ENCODE assay signal across 21 cellular contexts in the genomic region with DNA sequence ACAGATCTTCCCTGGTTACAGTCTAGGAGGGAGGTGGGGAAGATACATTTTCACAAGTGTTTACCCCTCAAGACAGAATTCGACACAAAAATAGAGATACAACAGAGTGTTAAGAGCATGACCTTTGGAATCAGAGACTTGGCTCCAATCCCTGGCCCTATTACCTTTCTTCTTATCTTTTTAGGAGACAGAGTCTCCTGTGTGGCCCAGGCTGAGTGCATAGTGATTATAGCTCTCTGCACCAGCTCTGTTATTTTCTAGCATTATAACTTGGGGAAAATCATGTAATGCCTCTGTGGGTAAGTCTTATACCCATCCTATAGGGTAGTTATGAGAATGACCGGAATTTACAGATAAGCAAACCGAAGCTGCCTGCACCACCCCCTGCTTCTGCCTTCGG. TPM values are rescaled to one million over a fixed set of nuclear protein-coding genes. Genes with fewer than 3 reads are reported as not detected.
DNase-seq lines count a peak whose midpoint lies in the region; ATAC-seq, FAIRE-seq and TF ChIP-seq lines count a peak whose summit lies in the region.
"Had no signal": no experiment of that assay in that cellular context is flagged by ENCODE, and none has a peak within 500 bp of the region (broad histone marks: within the 10 kb centered on the region; RNA-seq: fewer than 3 reads in every experiment).

No MANE protein-coding gene starts in this region.

- no peaks in the 10 kb centered on the region for H3K9me3 Mint-ChIP-seq in activated CD8-positive, alpha-beta memory T cell treated with anti-CD3 and anti-CD28 coated beads, Interleukin-2, amount 10 ng/mL, durations not matched to agents 7 days and 5 days (ENCODE audit: low read depth)
- H3K9me3 Mint-ChIP-seq in CD4-positive, CD25-positive, alpha-beta regulatory T cell = no peaks in the 10 kb centered on the region

- POLR2A ChIA-PET in HepG2 (lab: Yijun Ruan, JAX) = no interaction called here

- TF ChIP-seq RAD21 in HepG2 (CRISPR knock-in tag; IDR thresholded peaks at IDR 0.05) = no peak

- H3K4me2 ChIP-seq in HepG2 (ENCODE audit: low read depth, low read length) = no peak overlapping the region
- H3K4me2 ChIP-seq: PC-9 had no signal

- H3K27ac ChIP-seq in CD4-positive, CD25-positive, alpha-beta regulatory T cell (ENCODE audit: insufficient read depth, low read length, poor library complexity, severe bottlenecking) = no peak overlapping the region
- H3K27ac ChIP-seq in lung (ENCODE audit: low read depth in 1 of 2, low read length in 1 of 2) (no peak overlapping the region), HepG2 (ENCODE audit: extremely low read length, insufficient read depth, low read length) (no peak overlapping the region), spleen (no peak overlapping the region), sigmoid colon (no peak overlapping the region)
- H3K27ac ChIP-seq: PC-9 had no signal

- no TSS peak for BruUV-seq in HepG2 (replicated peaks; lab: Mats Ljungman, UMichigan)

- H3K4me3 Mint-ChIP-seq in activated CD8-positive, alpha-beta memory T cell treated with anti-CD3 and anti-CD28 coated beads, Interleukin-2, amount 10 ng/mL, durations not matched to agents 7 days and 5 days = no peak overlapping the region
- peak overlapping the region in 2 of 4 donors; percentile 7 to 8 for H3K4me3 Mint-ChIP-seq in CD4-positive, CD25-positive, alpha-beta regulatory T cell

- H3K27ac Mint-ChIP-seq in activated CD8-positive, alpha-beta memory T cell treated with anti-CD3 and anti-CD28 coated beads, Interleukin-2, amount 10 ng/mL, durations not matched to agents 7 days and 5 days = no peak overlapping the region
- peak overlapping the region; percentile 9 to 87 (median 77) for H3K27ac Mint-ChIP-seq in CD4-positive, CD25-positive, alpha-beta regulatory T cell

- no peak for FAIRE-seq in HepG2 (lab: Jason Lieb, UNC)
- FAIRE-seq: H54 had no signal

- peaks cover 33% of the 10 kb centered on the region for H3K36me3 Mint-ChIP-seq in activated CD8-positive, alpha-beta memory T cell treated with anti-CD3 and anti-CD28 coated beads, Interleukin-2, amount 10 ng/mL, durations not matched to agents 7 days and 5 days
- H3K36me3 Mint-ChIP-seq in CD4-positive, CD25-positive, alpha-beta regulatory T cell = peaks cover 51% of the 10 kb centered on the region

- DNase-seq in activated CD8-positive, alpha-beta memory T cell treated with anti-CD3 and anti-CD28 coated beads, Interleukin-2, amount 10 ng/mL, durations not matched to agents 7 days and 5 days = peak; percentile 23
- no peak for DNase-seq in activated CD8-positive, alpha-beta memory T cell treated with anti-CD3 and anti-CD28 coated beads, Interleukin-2, amount 50 U/mL, for 48 hours
- DNase-seq in CD4-positive, CD25-positive, alpha-beta regulatory T cell = no peak
- DNase-seq in NCI-H2227 treated with DMSO at 0.1 percent for 48 hours (lab: John Stamatoyannopoulos, UW) (peak; percentile 89), lung (ENCODE audit: low spot score) (peak; percentile 4), HepG2 (ENCODE audit: low spot score) (no peak), spleen (no peak), sigmoid colon (no peak)
- DNase-seq: 8988T, C1 segment of cervical spinal cord, DMS79, MG63, NCI-H1417 treated with DMSO at 0.1 percent for 48 hours, NCI-H187, NCI-H2107, NCI-H510A, NCI-H748 treated with DMSO at 0.1 percent for 48 hours, PC-9, RPMI8226, SHP77 treated with DMSO at 0.1 percent for 48 hours had no signal

- H2AFZ ChIP-seq in HepG2 (ENCODE audit: low read length) = no peak overlapping the region
- H2AFZ ChIP-seq: PC-9 had no signal

- CTCF ChIA-PET in activated CD8-positive, alpha-beta memory T cell treated with anti-CD3 and anti-CD28 coated beads, Interleukin-2, amount 10 ng/mL, durations not matched to agents 7 days and 5 days (lab: Charles Lee) = interaction anchor here (0.9 to 3.1 kb wide), 2 partner anchors 10 to 29 kb away, joined by 4 to 15 read pairs; a partner anchor contains a TSS
- CTCF ChIA-PET in HepG2 (lab: Yijun Ruan, JAX; ENCODE audit: low intra/inter-chr PET ratio, low total read pairs) = no interaction called here

- no peaks in the 10 kb centered on the region for H4K20me1 ChIP-seq in HepG2 (ENCODE audit: insufficient read depth, low read length)

- H3K27me3 ChIP-seq in CD4-positive, CD25-positive, alpha-beta regulatory T cell (ENCODE audit: control insufficient read depth, insufficient read depth, low read length) = no peaks in the 10 kb centered on the region
- no peaks in the 10 kb centered on the region for H3K27me3 ChIP-seq in lung (ENCODE audit: control insufficient read depth, insufficient read depth)
- no peaks in the 10 kb centered on the region for H3K27me3 ChIP-seq in HepG2 (ENCODE audit: control insufficient read depth in 1 of 2, insufficient read depth in 2 of 2, low read length in 2 of 2)
- no peaks in the 10 kb centered on the region for H3K27me3 ChIP-seq in spleen (replicated peaks in 1 of 7)
- no peaks in the 10 kb centered on the region for H3K27me3 ChIP-seq in sigmoid colon
- H3K27me3 ChIP-seq: MG63 had no signal

- peaks cover 65% of the 10 kb centered on the region for H3K36me3 ChIP-seq in CD4-positive, CD25-positive, alpha-beta regulatory T cell (ENCODE audit: control insufficient read depth, insufficient read depth, low read length)
- peaks cover 2 to 3% of the 10 kb centered on the region in 2 donors for H3K36me3 ChIP-seq in lung (ENCODE audit: control insufficient read depth in 2 of 2, insufficient read depth in 2 of 2, low read length in 2 of 2)
- H3K36me3 ChIP-seq in HepG2 (replicated peaks in 1 of 2; ENCODE audit: control insufficient read depth in 1 of 2, insufficient read depth in 2 of 2, low read length in 2 of 2) = 0 out of 5 replicates have a peak, but pooled peaks cover 0 to 7% of the 10 kb centered on the region in 2 experiments
- peaks cover 0 to 80% (median 25%) of the 10 kb centered on the region in 6 donors for H3K36me3 ChIP-seq in spleen
- H3K36me3 ChIP-seq in sigmoid colon = peaks cover 0 to 31% (median 6%) of the 10 kb centered on the region in 4 donors

- in situ Hi-C loops in HepG2 (cut with HindIII; ENCODE audit: extremely low pct_ligation_motif_present, low pct_unique_long_range_greater_than_20kb) = no loop called here

- H3K4me1 ChIP-seq in CD4-positive, CD25-positive, alpha-beta regulatory T cell (ENCODE audit: control insufficient read depth, insufficient read depth, low read length, poor library complexity, severe bottlenecking) = peaks cover 11% of the 10 kb centered on the region
- peaks cover 2 to 4% of the 10 kb centered on the region in 2 donors for H3K4me1 ChIP-seq in lung (ENCODE audit: control insufficient read depth in 2 of 2, insufficient read depth in 2 of 2, low read length in 2 of 2)
- 0 out of 2 replicates have a peak, but pooled peaks cover 6% of the 10 kb centered on the region for H3K4me1 ChIP-seq in HepG2 (ENCODE audit: insufficient read depth, low read length)
- H3K4me1 ChIP-seq in spleen = peaks cover 0 to 7% (median 2%) of the 10 kb centered on the region in 6 donors
- H3K4me1 ChIP-seq in sigmoid colon = no peaks in the 10 kb centered on the region

- no peak overlapping the region for H3K9ac ChIP-seq in HepG2 (ENCODE audit: insufficient read depth, low read depth, low read length)

- H3K9me3 ChIP-seq in CD4-positive, CD25-positive, alpha-beta regulatory T cell (ENCODE audit: control insufficient read depth in 2 of 2, low read length in 2 of 2) = no peaks in the 10 kb centered on the region
- H3K9me3 ChIP-seq in lung (ENCODE audit: control insufficient read depth in 2 of 2, insufficient read depth in 1 of 2, low read length in 1 of 2) (no peaks in the 10 kb centered on the region), HepG2 (ENCODE audit: low read length) (no peaks in the 10 kb centered on the region), spleen (no peaks in the 10 kb centered on the region), sigmoid colon (no peaks in the 10 kb centered on the region)
- H3K9me3 ChIP-seq: MG63 had no signal

- no peaks in the 10 kb centered on the region for H3K27me3 Mint-ChIP-seq in activated CD8-positive, alpha-beta memory T cell treated with anti-CD3 and anti-CD28 coated beads, Interleukin-2, amount 10 ng/mL, durations not matched to agents 7 days and 5 days
- H3K27me3 Mint-ChIP-seq in CD4-positive, CD25-positive, alpha-beta regulatory T cell = no peaks in the 10 kb centered on the region

- no peak for ATAC-seq in activated CD8-positive, alpha-beta memory T cell treated with anti-CD3 and anti-CD28 coated beads, Interleukin-2, amount 10 ng/mL, durations not matched to agents 7 days and 5 days
- no peak for ATAC-seq in CD4-positive, CD25-positive, alpha-beta regulatory T cell (ENCODE audit: low read depth in 2 of 2)
- ATAC-seq in lung (ENCODE audit: insufficient read depth, low FRiP score) (no peak), HepG2 (no peak)

- 83 to 90% methylated on average over 4 of the region's 4 CpGs for WGBS in lung, 2 donors
- 85% methylated on average over 4 of the region's 4 CpGs for WGBS in HepG2 (ENCODE audit: low lambda C conversion rate)
- 87 to 99% (median 92%) methylated on average over 4 of the region's 4 CpGs for WGBS in spleen, 5 donors
- WGBS in sigmoid colon, 2 donors = 24 to 66% methylated on average over 4 of the region's 4 CpGs

- peaks cover 2% of the 10 kb centered on the region for H3K4me1 Mint-ChIP-seq in activated CD8-positive, alpha-beta memory T cell treated with anti-CD3 and anti-CD28 coated beads, Interleukin-2, amount 10 ng/mL, durations not matched to agents 7 days and 5 days
- H3K4me1 Mint-ChIP-seq in CD4-positive, CD25-positive, alpha-beta regulatory T cell = peaks cover 26 to 88% (median 54%) of the 10 kb centered on the region in 4 donors

- TF ChIP-seq EP300 in HepG2 (IDR thresholded peaks at IDR 0.05; ENCODE audit: low read depth in 2 of 2, low read length in 2 of 2) (no peak), HepG2 (CRISPR knock-in tag; IDR thresholded peaks at IDR 0.05; ENCODE audit: borderline replicate concordance) (no peak), sigmoid colon (IDR thresholded peaks at IDR 0.05) (no peak)

- TF ChIP-seq CTCF in lung (IDR thresholded peaks at IDR 0.05; ENCODE audit: control extremely low read depth, extremely low read depth) (no peak), HepG2 (CRISPR knock-in tag; IDR thresholded peaks at IDR 0.05) (no peak), spleen (IDR thresholded peaks at IDR 0.05 in 8 of 11, conservative IDR thresholded peaks at IDR 0.05 in 3 of 11) (no peak), sigmoid colon (IDR thresholded peaks at IDR 0.05) (no peak)

- intact Hi-C loops in HepG2 (cut with micrococcal nuclease; ENCODE audit: unreplicated experiment) (no loop called here), spleen (cut with DNase I; ENCODE audit: low total_unique reads) (no loop called here), sigmoid colon (cut with DNase I) (no loop called here)

- no peaks in the 10 kb centered on the region for H3K79me2 ChIP-seq in HepG2 (ENCODE audit: insufficient read depth, low read length)

- no peak for TF ChIP-seq POLR2A in HepG2 (IDR thresholded peaks at IDR 0.05; ENCODE audit: insufficient read depth in 1 of 2, low read depth in 2 of 2, low read length in 2 of 2)
- no peak for TF ChIP-seq POLR2A in spleen (IDR thresholded peaks at IDR 0.05)
- no peak for TF ChIP-seq POLR2A in sigmoid colon (IDR thresholded peaks at IDR 0.05)

- no peak overlapping the region for H3K4me3 ChIP-seq in CD4-positive, CD25-positive, alpha-beta regulatory T cell (ENCODE audit: low read depth, low read length)
- H3K4me3 ChIP-seq in lung (no peak overlapping the region), HepG2 (replicated peaks in 1 of 3; ENCODE audit: insufficient read depth in 1 of 3, low read depth in 2 of 3, low read length in 3 of 3) (no peak overlapping the region), spleen (no peak overlapping the region), sigmoid colon (no peak overlapping the region)
- H3K4me3 ChIP-seq: MG63, PC-9 had no signal

RNA-seq across cellular contexts. Expression of a gene that starts 9.8 kb away (rescaled TPM):
- total RNA-seq in activated CD8-positive, alpha-beta memory T cell treated with anti-CD3 and anti-CD28 coated beads, Interleukin-2, amount 10 ng/mL, durations not matched to agents 7 days and 5 days = 10 to 100 TPM; 35.4 to 44.2 TPM
- total RNA-seq in CD4-positive, CD25-positive, alpha-beta regulatory T cell = 57.0 TPM
- 10 to 100 TPM; 62.1 to 70.2 (median 65.2) TPM for polyA plus RNA-seq in CD4-positive, CD25-positive, alpha-beta regulatory T cell
- total RNA-seq in lung (10 to 100 TPM; 25.7 to 31.8 TPM), HepG2 (2016; rRNA removed; fragmentation: Illumina TruSeq; extraction: Trizol) (5.6 and 5.8 TPM in 2 replicates), spleen (10 to 100 TPM; 19.6 to 49.2 (median 25.4) TPM), sigmoid colon (10 to 100 TPM; 23.7 to 53.2 (median 42.3) TPM)
- polyA plus RNA-seq in lung (10 to 100 TPM; 11.9 to 14.0 TPM), HepG2 (2011; rRNA removed) (8.5 and 8.6 TPM in 2 replicates), spleen (1 to 10 TPM; 5.3 to 6.4 (median 5.7) TPM), sigmoid colon (10 to 100 TPM in 1 of 3 donors, 1 to 10 TPM in 2; 5.8 to 19.6 (median 7.8) TPM)
- 0.88 and 1.0 TPM in 2 replicates for total RNA-seq in HepG2 (2016; cell fraction: cytosol; rRNA removed; fragmentation: Illumina TruSeq; extraction: Trizol; ENCODE audit: low read depth)
- total RNA-seq in HepG2 (2016; cell fraction: insoluble cytoplasmic fraction; rRNA removed; fragmentation: Illumina TruSeq; extraction: Trizol) = 5.3 TPM in 2 replicates
- 2.8 and 3.9 TPM in 2 replicates for total RNA-seq in HepG2 (2016; cell fraction: membrane; rRNA removed; fragmentation: Illumina TruSeq; extraction: Trizol)
- 4.3 TPM in 2 replicates for total RNA-seq in HepG2 (2016; cell fraction: nucleus; rRNA removed; fragmentation: Illumina TruSeq; extraction: Trizol)
- 8.3 and 9.8 TPM in 2 replicates for polyA plus RNA-seq in HepG2 (2011; cell fraction: cytosol; rRNA removed)
- polyA plus RNA-seq in HepG2 (2011; cell fraction: nucleus; rRNA removed) = 5.7 and 6.2 TPM in 2 replicates
- polyA plus RNA-seq in HepG2 (2012) = 6.3 and 7.6 TPM in 2 replicates
- 0.75 and 0.97 TPM in 2 replicates for polyA plus RNA-seq in HepG2 (2016; cell fraction: cytosol; fragmentation: Illumina TruSeq; extraction: Trizol; ENCODE audit: low read depth)
- 4.2 and 5.0 TPM in 2 replicates for polyA plus RNA-seq in HepG2 (2016; cell fraction: insoluble cytoplasmic fraction; fragmentation: Illumina TruSeq; extraction: Trizol; ENCODE audit: low read depth)
- 2.6 and 2.7 TPM in 2 replicates for polyA plus RNA-seq in HepG2 (2016; cell fraction: membrane; fragmentation: Illumina TruSeq; extraction: Trizol; ENCODE audit: low read depth)
- 3.1 and 4.8 TPM in 2 replicates for polyA plus RNA-seq in HepG2 (2016; cell fraction: nucleus; fragmentation: Illumina TruSeq; extraction: Trizol; ENCODE audit: insufficient read depth, low read depth)
- 19.7 and 55.0 TPM in 2 replicates for polyA minus RNA-seq in HepG2 (2011; rRNA and poly(A)+ RNA removed; ENCODE audit: low replicate concordance)
- 4.9 and 5.0 TPM in 2 replicates for polyA minus RNA-seq in HepG2 (2011; cell fraction: cytosol; rRNA and poly(A)+ RNA removed)
- 7.2 and 10.9 TPM in 2 replicates for polyA minus RNA-seq in HepG2 (2011; cell fraction: nucleus; rRNA and poly(A)+ RNA removed)

RNA-seq across cellular contexts. Expression of a gene that starts 11.9 kb away (rescaled TPM):
- total RNA-seq in activated CD8-positive, alpha-beta memory T cell treated with anti-CD3 and anti-CD28 coated beads, Interleukin-2, amount 10 ng/mL, durations not matched to agents 7 days and 5 days = 1 to 10 TPM; 5.6 to 9.2 TPM
- 3.4 TPM for total RNA-seq in CD4-positive, CD25-positive, alpha-beta regulatory T cell
- 1 to 10 TPM; 1.1 to 5.3 (median 2.7) TPM for polyA plus RNA-seq in CD4-positive, CD25-positive, alpha-beta regulatory T cell
- total RNA-seq in lung (10 to 100 TPM in 1 of 2 donors, 1 to 10 TPM in 1; 10.0 to 13.5 TPM), HepG2 (2016; rRNA removed; fragmentation: Illumina TruSeq; extraction: Trizol) (3.4 TPM in 2 replicates), spleen (1 to 10 TPM; 1.5 to 5.8 (median 5.1) TPM), sigmoid colon (1 to 10 TPM; 2.3 to 4.6 (median 2.7) TPM)
- polyA plus RNA-seq in lung (1 to 10 TPM; 6.7 to 9.5 TPM), HepG2 (2011; rRNA removed) (4.2 and 4.3 TPM in 2 replicates), spleen (1 to 10 TPM; 1.8 to 3.0 (median 2.3) TPM), sigmoid colon (10 to 100 TPM; 11.3 to 12.7 (median 11.4) TPM)
- total RNA-seq in HepG2 (2016; cell fraction: cytosol; rRNA removed; fragmentation: Illumina TruSeq; extraction: Trizol; ENCODE audit: low read depth) = 1.9 and 2.2 TPM in 2 replicates
- 3.3 and 3.4 TPM in 2 replicates for total RNA-seq in HepG2 (2016; cell fraction: insoluble cytoplasmic fraction; rRNA removed; fragmentation: Illumina TruSeq; extraction: Trizol)
- total RNA-seq in HepG2 (2016; cell fraction: membrane; rRNA removed; fragmentation: Illumina TruSeq; extraction: Trizol) = 2.5 and 3.7 TPM in 2 replicates
- total RNA-seq in HepG2 (2016; cell fraction: nucleus; rRNA removed; fragmentation: Illumina TruSeq; extraction: Trizol) = 2.5 and 4.3 TPM in 2 replicates
- 2.9 and 3.6 TPM in 2 replicates for polyA plus RNA-seq in HepG2 (2011; cell fraction: cytosol; rRNA removed)
- 3.0 and 3.3 TPM in 2 replicates for polyA plus RNA-seq in HepG2 (2011; cell fraction: nucleus; rRNA removed)
- polyA plus RNA-seq in HepG2 (2012) = 3.1 and 3.2 TPM in 2 replicates
- 2.7 and 3.2 TPM in 2 replicates for polyA plus RNA-seq in HepG2 (2016; cell fraction: cytosol; fragmentation: Illumina TruSeq; extraction: Trizol; ENCODE audit: low read depth)
- 4.4 and 5.6 TPM in 2 replicates for polyA plus RNA-seq in HepG2 (2016; cell fraction: insoluble cytoplasmic fraction; fragmentation: Illumina TruSeq; extraction: Trizol; ENCODE audit: low read depth)
- polyA plus RNA-seq in HepG2 (2016; cell fraction: membrane; fragmentation: Illumina TruSeq; extraction: Trizol; ENCODE audit: low read depth) = 3.5 and 3.8 TPM in 2 replicates
- polyA plus RNA-seq in HepG2 (2016; cell fraction: nucleus; fragmentation: Illumina TruSeq; extraction: Trizol; ENCODE audit: insufficient read depth, low read depth) = 2.6 and 3.5 TPM in 2 replicates
- 3.9 and 4.9 TPM in 2 replicates for polyA minus RNA-seq in HepG2 (2011; rRNA and poly(A)+ RNA removed; ENCODE audit: low replicate concordance)
- polyA minus RNA-seq in HepG2 (2011; cell fraction: cytosol; rRNA and poly(A)+ RNA removed) = 1.4 and 1.5 TPM in 2 replicates
- 6.2 and 7.3 TPM in 2 replicates for polyA minus RNA-seq in HepG2 (2011; cell fraction: nucleus; rRNA and poly(A)+ RNA removed)

Comparison
In these comparisons a context has a peak if more than half of its experiments do, and no peak if none do; other contexts are left out.
1. DNase-seq: peak in activated CD8-positive, alpha-beta memory T cell treated with anti-CD3 and anti-CD28 coated beads, Interleukin-2, amount 10 ng/mL, durations not matched to agents 7 days and 5 days (single experiment), NCI-H2227 treated with DMSO at 0.1 percent for 48 hours (single experiment) and lung (single experiment); none in activated CD8-positive, alpha-beta memory T cell treated with anti-CD3 and anti-CD28 coated beads, Interleukin-2, amount 50 U/mL, for 48 hours (single experiment), CD4-positive, CD25-positive, alpha-beta regulatory T cell (0 of 3), HepG2 (single experiment), spleen (single experiment) and sigmoid colon (single experiment).